ENCODE assay signal across 1 cellular context in genomic region chr19:1438035-1438932, GRCh38.
TF ChIP-seq lines count a peak whose summit lies in the region.

Gene RPS15 (plus strand): TSS chr19:1438396. CDS start chr19:1438426, 30 bp downstream.

TF ChIP-seq in GM12878, 131 proteins besides CTCF, POLR2A, EP300 and RAD21 (continued from another document and continues in another):
- TF ChIP-seq ZZZ3 (IDR thresholded peaks at IDR 0.05; ENCODE audit: control insufficient read depth, insufficient read length, low read depth), result no peak
- no peak for TF ChIP-seq EED (IDR thresholded peaks at IDR 0.05; ENCODE audit: low read depth)
- peak in 1 of 2 experiments; percentile 68; a peak in 2 of 3 replicates for TF ChIP-seq EGR1 (IDR thresholded peaks at IDR 0.05; ENCODE audit: borderline replicate concordance in 1 of 2, low read depth in 2 of 2, low read length in 2 of 2)
- TF ChIP-seq MLLT1 (IDR thresholded peaks at IDR 0.05), result peak; percentile 84
- TF ChIP-seq CBX5 (IDR thresholded peaks at IDR 0.05; ENCODE audit: low read depth), result 0 out of 2 replicates have a peak, but pooled peaks have one; percentile 68
- no peak for TF ChIP-seq FOXK2 (IDR thresholded peaks at IDR 0.05)
- TF ChIP-seq ELK1 (IDR thresholded peaks at IDR 0.05; ENCODE audit: low read depth, low read length), result peak; percentile 74
- no peak for TF ChIP-seq SREBF2 (IDR thresholded peaks at IDR 0.05; ENCODE audit: low read length)
- peak; percentile 93 for TF ChIP-seq CBFB (IDR thresholded peaks at IDR 0.05; ENCODE audit: low read depth)
- no peak for TF ChIP-seq PRDM15 (CRISPR knock-in tag; IDR thresholded peaks at IDR 0.05)
- peak; percentile 76 for TF ChIP-seq KLF5 (IDR thresholded peaks at IDR 0.05; ENCODE audit: partially characterized antibody)
- 0 out of 2 replicates have a peak, but pooled peaks have one; percentile 58 for TF ChIP-seq HSF1 (IDR thresholded peaks at IDR 0.05; ENCODE audit: low read depth, low read length)
- TF ChIP-seq TCF7 (IDR thresholded peaks at IDR 0.05; ENCODE audit: borderline replicate concordance), result no peak
- TF ChIP-seq YBX1 (IDR thresholded peaks at IDR 0.05), result no peak
- no peak for TF ChIP-seq EZH2 (IDR thresholded peaks at IDR 0.05; ENCODE audit: borderline replicate concordance, control insufficient read depth, low read depth, low read length)
- TF ChIP-seq CEBPB (IDR thresholded peaks at IDR 0.05; ENCODE audit: borderline replicate concordance in 1 of 2, low read depth in 2 of 2, low read length in 2 of 2), result no peak
- TF ChIP-seq HDAC2 (IDR thresholded peaks at IDR 0.05), result no peak
- TF ChIP-seq RB1 (IDR thresholded peaks at IDR 0.05; ENCODE audit: borderline replicate concordance), result peak; percentile 98
- peak; percentile 96; the same call in 1 of the 2 replicates for TF ChIP-seq RCOR1 (conservative IDR thresholded peaks at IDR 0.05; ENCODE audit: low read depth, low read length)
- TF ChIP-seq PAX5 (IDR thresholded peaks at IDR 0.05; ENCODE audit: borderline replicate concordance, low read depth, low read length), result peak; percentile 62; the same call in 1 of the 2 replicates
- 0 out of 2 replicates have a peak, but pooled peaks have one; percentile 16 for TF ChIP-seq BCLAF1 (IDR thresholded peaks at IDR 0.05)
- no peak for TF ChIP-seq FOS (IDR thresholded peaks at IDR 0.05; ENCODE audit: borderline replicate concordance, extremely low read depth, insufficient read length)
- TF ChIP-seq POU2F2 (IDR thresholded peaks at IDR 0.05; ENCODE audit: borderline replicate concordance, low read depth, low read length), result peak; percentile 93
- TF ChIP-seq CHD4 (IDR thresholded peaks at IDR 0.05), result no peak
- peak; percentile 77; the same call in 1 of the 2 replicates for TF ChIP-seq SMARCA5 (IDR thresholded peaks at IDR 0.05)
- TF ChIP-seq NFYA (IDR thresholded peaks at IDR 0.05; ENCODE audit: borderline replicate concordance, low read depth, low read length), result no peak
- TF ChIP-seq MAX (IDR thresholded peaks at IDR 0.05; ENCODE audit: low read depth, low read length), result peak; percentile 82
- no peak for TF ChIP-seq USF1 (IDR thresholded peaks at IDR 0.05; ENCODE audit: borderline replicate concordance, extremely low read length, insufficient read depth, low read depth, low read length)
- TF ChIP-seq SP1 (IDR thresholded peaks at IDR 0.05; ENCODE audit: low read depth, low read length), result peak; percentile 81
- no peak for TF ChIP-seq E2F8 (IDR thresholded peaks at IDR 0.05; ENCODE audit: low read depth, partially characterized antibody)
- TF ChIP-seq ATF2 (IDR thresholded peaks at IDR 0.05; ENCODE audit: low read length), result no peak
- TF ChIP-seq ZBTB33 (IDR thresholded peaks at IDR 0.05), result 0 out of 2 replicates have a peak, but pooled peaks have one; percentile 10
- peak; percentile 87 for TF ChIP-seq CREB1 (IDR thresholded peaks at IDR 0.05; ENCODE audit: low read depth)
- peak; percentile 84; the same call in 1 of the 2 replicates for TF ChIP-seq TCF3 (IDR thresholded peaks at IDR 0.05; ENCODE audit: borderline replicate concordance, insufficient read depth, low read depth, low read length)
- TF ChIP-seq CREM (IDR thresholded peaks at IDR 0.05; ENCODE audit: low read depth), result peak; percentile 88
